8 cellular contexts compared by ENCODE assay signal in the genomic region with DNA sequence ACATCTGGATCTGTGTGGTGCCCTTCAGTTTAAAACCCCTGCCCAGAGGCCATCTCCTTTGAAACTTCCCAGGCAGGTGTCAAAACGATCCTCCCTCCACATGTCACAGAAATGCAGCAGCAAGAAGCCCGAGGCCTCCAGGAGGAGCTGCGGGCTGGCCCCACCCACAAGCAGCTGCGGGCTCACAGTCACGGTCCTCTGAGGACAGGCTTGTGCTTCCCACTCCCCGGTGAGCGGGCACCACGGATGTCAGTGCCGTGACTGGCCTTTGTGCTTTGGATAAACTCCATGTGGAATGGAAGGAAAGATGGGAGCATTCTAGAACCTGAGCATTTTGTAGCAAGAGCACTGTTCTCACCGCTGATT.
DNase-seq lines count a peak whose midpoint lies in the region; ATAC-seq and TF ChIP-seq lines count a peak whose summit lies in the region.

No MANE protein-coding gene starts in this region.

- CTCF ChIA-PET in activated CD8-positive, alpha-beta T cell treated with anti-CD3 and anti-CD28 coated beads, Interleukin-2, amount 10 ng/mL, durations not matched to agents 7 days and 5 days (lab: Charles Lee) = interaction anchor here (1.6 kb wide), 1 partner anchor 46 kb away, joined by 5 read pairs; no protein-coding TSS in a partner anchor
- CTCF ChIA-PET in Calu3 (lab: Charles Lee) = no interaction called here

- H3K36me3 ChIP-seq in kidney epithelial cell (ENCODE audit: control insufficient read depth, insufficient read depth, low read length) (no peaks in the 10 kb centered on the region), upper lobe of right lung (no peaks in the 10 kb centered on the region)

- peaks cover under 1% of the 10 kb centered on the region for H3K27me3 ChIP-seq in kidney epithelial cell (ENCODE audit: control insufficient read depth, insufficient read depth, low read length)
- H3K27me3 ChIP-seq in upper lobe of right lung = no peaks in the 10 kb centered on the region

- intact Hi-C loops in upper lobe of right lung (cut with DNase I) = no loop called here
- intact Hi-C loops in Calu3 (cut with micrococcal nuclease; ENCODE audit: unreplicated experiment) = no loop called here

- DNase-seq in activated T-cell treated with anti-CD3 and anti-CD28 coated beads, Interleukin-2, amount 50 U/mL, for 72 hours = no peak
- no peak for DNase-seq in activated T-cell treated with anti-CD3 and anti-CD28 coated beads, Interleukin-2, amount 50 U/mL, for 1 hour
- peak; percentile 46 for DNase-seq in activated CD8-positive, alpha-beta T cell treated with anti-CD3 and anti-CD28 coated beads, Interleukin-2, amount 10 ng/mL, durations not matched to agents 7 days and 5 days
- DNase-seq in kidney epithelial cell (ENCODE audit: low read depth) (no peak), upper lobe of right lung (no peak), Calu3 (no peak), iPS-NIHi11 (ENCODE audit: low spot score) (no peak)
- DNase-seq in NK-92 treated with Interleukin-12 subunit alpha and Interleukin-12 subunit beta, amount 100 ng/mL, for 24 hours (lab: John Stamatoyannopoulos, UW) = no peak

- H3K4me1 Mint-ChIP-seq in activated T-cell treated with anti-CD3 and anti-CD28 coated beads, Interleukin-2, amount 50 U/mL, for 72 hours (ENCODE audit: low read depth) = peaks cover 27% of the 10 kb centered on the region
- peaks cover 50% of the 10 kb centered on the region for H3K4me1 Mint-ChIP-seq in activated CD8-positive, alpha-beta T cell treated with anti-CD3 and anti-CD28 coated beads, Interleukin-2, amount 10 ng/mL, durations not matched to agents 7 days and 5 days (ENCODE audit: low read depth)
- H3K4me1 Mint-ChIP-seq in Calu3 (ENCODE audit: low read depth, unreplicated experiment) = peaks cover 5% of the 10 kb centered on the region

- ATAC-seq in activated T-cell treated with anti-CD3 and anti-CD28 coated beads, Interleukin-2, amount 50 U/mL, for 72 hours (replicated peaks in 1 of 2) = no peak
- ATAC-seq in activated CD8-positive, alpha-beta T cell treated with anti-CD3 and anti-CD28 coated beads, Interleukin-2, amount 10 ng/mL, durations not matched to agents 7 days and 5 days = no peak
- ATAC-seq in upper lobe of right lung = no peak

- POLR2A ChIA-PET in activated CD8-positive, alpha-beta T cell treated with anti-CD3 and anti-CD28 coated beads, Interleukin-2, amount 10 ng/mL, durations not matched to agents 7 days and 5 days (lab: Charles Lee) = interaction anchor here (1.5 kb wide), 1 partner anchor 8 kb away, joined by 8 read pairs; no protein-coding TSS in a partner anchor

- H3K4me1 ChIP-seq in upper lobe of right lung = peaks cover 14% of the 10 kb centered on the region

- H3K27me3 Mint-ChIP-seq in activated T-cell treated with anti-CD3 and anti-CD28 coated beads, Interleukin-2, amount 50 U/mL, for 72 hours (ENCODE audit: low read depth) = peaks cover 6% of the 10 kb centered on the region
- H3K27me3 Mint-ChIP-seq in activated CD8-positive, alpha-beta T cell treated with anti-CD3 and anti-CD28 coated beads, Interleukin-2, amount 10 ng/mL, durations not matched to agents 7 days and 5 days (ENCODE audit: low read depth) = no peaks in the 10 kb centered on the region
- no peaks in the 10 kb centered on the region for H3K27me3 Mint-ChIP-seq in Calu3 (ENCODE audit: unreplicated experiment)

- H3K27ac Mint-ChIP-seq in activated T-cell treated with anti-CD3 and anti-CD28 coated beads, Interleukin-2, amount 50 U/mL, for 72 hours = no peak overlapping the region
- peak overlapping the region; percentile 98 for H3K27ac Mint-ChIP-seq in activated CD8-positive, alpha-beta T cell treated with anti-CD3 and anti-CD28 coated beads, Interleukin-2, amount 10 ng/mL, durations not matched to agents 7 days and 5 days
- H3K27ac Mint-ChIP-seq in Calu3 (ENCODE audit: unreplicated experiment) = no peak overlapping the region

- H3K27ac ChIP-seq in upper lobe of right lung = peak overlapping the region; percentile 83

- no peaks in the 10 kb centered on the region for H3K9me3 Mint-ChIP-seq in activated T-cell treated with anti-CD3 and anti-CD28 coated beads, Interleukin-2, amount 50 U/mL, for 72 hours
- H3K9me3 Mint-ChIP-seq in activated CD8-positive, alpha-beta T cell treated with anti-CD3 and anti-CD28 coated beads, Interleukin-2, amount 10 ng/mL, durations not matched to agents 7 days and 5 days (ENCODE audit: insufficient read depth) = no peaks in the 10 kb centered on the region
- no peaks in the 10 kb centered on the region for H3K9me3 Mint-ChIP-seq in Calu3 (ENCODE audit: low read depth, unreplicated experiment)

- BruUV-seq in Calu3 (replicated peaks; lab: Mats Ljungman, UMichigan) = no TSS peak

- H3K36me3 Mint-ChIP-seq in activated T-cell treated with anti-CD3 and anti-CD28 coated beads, Interleukin-2, amount 50 U/mL, for 72 hours (ENCODE audit: insufficient read depth in 2 of 2) = no peaks in the 10 kb centered on the region
- peaks cover 6% of the 10 kb centered on the region for H3K36me3 Mint-ChIP-seq in activated CD8-positive, alpha-beta T cell treated with anti-CD3 and anti-CD28 coated beads, Interleukin-2, amount 10 ng/mL, durations not matched to agents 7 days and 5 days (ENCODE audit: low read depth)
- H3K36me3 Mint-ChIP-seq in Calu3 (ENCODE audit: insufficient read depth, unreplicated experiment) = peaks cover 3% of the 10 kb centered on the region

- H3K4me3 ChIP-seq in kidney epithelial cell (ENCODE audit: low read depth, low read length) = no peak overlapping the region
- H3K4me3 ChIP-seq in upper lobe of right lung = peak overlapping the region; percentile 31

- H3K9me3 ChIP-seq in upper lobe of right lung = no peaks in the 10 kb centered on the region

- peak; percentile 2 for TF ChIP-seq CTCF in kidney epithelial cell (IDR thresholded peaks at IDR 0.05; ENCODE audit: insufficient read depth, low read length, poor library complexity, severe bottlenecking)
- TF ChIP-seq CTCF in upper lobe of right lung (IDR thresholded peaks at IDR 0.05) = no peak
- no peak for TF ChIP-seq CTCF in Calu3 (IDR thresholded peaks at IDR 0.05; ENCODE audit: unreplicated experiment)

- peak overlapping the region; percentile 79 to 80 for H3K4me3 Mint-ChIP-seq in activated T-cell treated with anti-CD3 and anti-CD28 coated beads, Interleukin-2, amount 50 U/mL, for 72 hours
- peak overlapping the region; percentile 77 for H3K4me3 Mint-ChIP-seq in activated CD8-positive, alpha-beta T cell treated with anti-CD3 and anti-CD28 coated beads, Interleukin-2, amount 10 ng/mL, durations not matched to agents 7 days and 5 days
- no peak overlapping the region for H3K4me3 Mint-ChIP-seq in Calu3 (ENCODE audit: low read depth, unreplicated experiment)
